8 cellular contexts compared by ENCODE assay signal in genomic region chr9:124771867-124772621, GRCh38. TPM values are rescaled to one million over a fixed set of nuclear protein-coding genes. Genes with fewer than 3 reads are reported as not detected.
DNase-seq lines count a peak whose midpoint lies in the region; ATAC-seq and TF ChIP-seq lines count a peak whose summit lies in the region.

No MANE protein-coding gene starts in this region.

- H3K27me3 ChIP-seq in spleen (replicated peaks in 1 of 7): peaks cover 0 to 76% (median 41%) of the 10 kb centered on the region in 7 donors

- H3K27ac ChIP-seq in coronary artery (peak overlapping the region; percentile 30 to 64), spleen (peak overlapping the region in 7 of 8 donors; percentile 53 to 91 (median 73))

- ATAC-seq in HG03565 (IDR thresholded peaks at IDR 0.05; ENCODE audit: unreplicated experiment): no peak

- no peaks in the 10 kb centered on the region for H3K36me3 ChIP-seq in spleen

- H3K4me1 ChIP-seq in spleen: peaks cover 26 to 85% (median 56%) of the 10 kb centered on the region in 6 donors

- H3K4me3 ChIP-seq in LNCaP clone FGC (ENCODE audit: low read depth, low read length) (peak overlapping the region; percentile 79), coronary artery (peak overlapping the region; percentile 87), spleen (peak overlapping the region; percentile 88 to 100 (median 94))

- peak in 1 of 3 donors; percentile 15 for TF ChIP-seq POLR2A in spleen (IDR thresholded peaks at IDR 0.05)

- intact Hi-C loops in spleen (cut with DNase I; ENCODE audit: low total_unique reads): loop anchor here (5.0 to 10.0 kb wide), 2 partner anchors 375 to 603 kb away; no protein-coding TSS in a partner anchor

- WGBS in spleen, 5 donors: 19 to 23% (median 21%) methylated on average over 33 to 37 of the region's 37 CpGs

- no peaks in the 10 kb centered on the region for H3K9me3 ChIP-seq in spleen

- DNase-seq in ELF-1 (ENCODE audit: low read depth, low spot score) (peak; percentile 97), LNCaP clone FGC (ENCODE audit: low read depth) (no peak), T-helper 9 cell (peak; percentile 21), coronary artery (ENCODE audit: low spot score) (no peak), kidney tubule cell (ENCODE audit: low spot score) (peak; percentile 76), spleen (peak; percentile 91), SIG-M5 treated with dmso at 0.1 percent for 504 hours (lab: John Stamatoyannopoulos, UW; ENCODE audit: unreplicated experiment) (no peak)

- TF ChIP-seq CTCF in LNCaP clone FGC (IDR thresholded peaks at IDR 0.05; ENCODE audit: control insufficient read depth, extremely low read depth, insufficient read depth) (peak; percentile 91), coronary artery (IDR thresholded peaks at IDR 0.05) (peak; percentile 94), spleen (IDR thresholded peaks at IDR 0.05 in 8 of 11, conservative IDR thresholded peaks at IDR 0.05 in 3 of 11) (peak; percentile 79 to 96 (median 90))

RNA-seq across cellular contexts. Expression of gene NR6A1, which starts 0.9 kb away (rescaled TPM):
- total RNA-seq in spleen: 1 to 10 TPM; 1.7 to 3.7 (median 2.5) TPM
- polyA plus RNA-seq in spleen: under 1 TPM; 0.14 to 0.35 (median 0.24) TPM

RNA-seq across cellular contexts. Expression of gene OLFML2A, which starts 4.9 kb away (rescaled TPM):
- total RNA-seq in spleen: 100 to 1,000 TPM in 6 of 7 donors, 10 to 100 TPM in 1; 44.0 to 187 (median 139) TPM
- polyA plus RNA-seq in spleen: 10 to 100 TPM in 1 of 3 donors, 1 to 10 TPM in 2; 3.0 to 12.5 (median 3.2) TPM

Comparison
In these comparisons a context has a peak if more than half of its experiments do, and no peak if none do; other contexts are left out.
1. DNase-seq: peak in ELF-1 (single experiment), T-helper 9 cell (single experiment), kidney tubule cell (single experiment) and spleen (single experiment); none in LNCaP clone FGC (single experiment), coronary artery (single experiment) and SIG-M5 treated with dmso at 0.1 percent for 504 hours (single experiment).
2. Peak in every context shown above with its lines, with median percentiles within 50 percentile points of each other: H3K4me3 ChIP-seq and CTCF ChIP-seq.